ENCODE assay signal across 1 cellular context in genomic region chr2:181944914-181945291, GRCh38.
TF ChIP-seq lines count a peak whose summit lies in the region.

No MANE protein-coding gene starts in this region.

TF ChIP-seq in HepG2, 621 proteins besides CTCF, POLR2A, EP300 and RAD21 (continued from another document):
- TF ChIP-seq EHMT2 (IDR thresholded peaks at IDR 0.05; ENCODE audit: borderline replicate concordance, low read depth, low read length) (peak; percentile 11; the same call in 1 of the 2 replicates), ZBTB14 (CRISPR knock-in tag; IDR thresholded peaks at IDR 0.05) (no peak), ZNF12 (CRISPR knock-in tag; IDR thresholded peaks at IDR 0.05) (no peak), ZFX (CRISPR knock-in tag; IDR thresholded peaks at IDR 0.05; ENCODE audit: low read depth) (no peak), THRA (CRISPR knock-in tag; IDR thresholded peaks at IDR 0.05; ENCODE audit: borderline replicate concordance) (no peak), MIXL1 (CRISPR knock-in tag; IDR thresholded peaks at IDR 0.05) (no peak), ZSCAN22 (CRISPR knock-in tag; IDR thresholded peaks at IDR 0.05) (no peak), ZNF367 (CRISPR knock-in tag; IDR thresholded peaks at IDR 0.05; ENCODE audit: borderline replicate concordance) (no peak), ZNF772 (CRISPR knock-in tag; IDR thresholded peaks at IDR 0.05) (no peak), MAFG (CRISPR knock-in tag; IDR thresholded peaks at IDR 0.05) (no peak), ZNF160 (CRISPR knock-in tag; IDR thresholded peaks at IDR 0.05) (no peak), MXD3 (CRISPR knock-in tag; IDR thresholded peaks at IDR 0.05) (no peak), HOXA9 (CRISPR knock-in tag; IDR thresholded peaks at IDR 0.05; ENCODE audit: borderline replicate concordance) (no peak), ZNF230 (CRISPR knock-in tag; IDR thresholded peaks at IDR 0.05) (no peak), ZNF44 (CRISPR knock-in tag; IDR thresholded peaks at IDR 0.05) (no peak), CEBPG (CRISPR knock-in tag; IDR thresholded peaks at IDR 0.05) (no peak), MAFK (conservative IDR thresholded peaks at IDR 0.05 in 1 of 2, IDR thresholded peaks at IDR 0.05 in 1 of 2; ENCODE audit: low read length in 2 of 2) (no peak), ZNF749 (CRISPR knock-in tag; IDR thresholded peaks at IDR 0.05; ENCODE audit: borderline replicate concordance) (no peak), ZNF644 (CRISPR knock-in tag; IDR thresholded peaks at IDR 0.05; ENCODE audit: low read depth) (peak; percentile 7; the same call in 1 of the 2 replicates), ZNF30 (CRISPR knock-in tag; IDR thresholded peaks at IDR 0.05) (no peak)
